ENCODE assay signal across 1 cellular context in genomic region chr6:39934060-39934757, GRCh38.
TF ChIP-seq lines count a peak whose summit lies in the region.

TSS of gene MOCS1 (minus strand) at chr6:39934462. CDS start at chr6:39934417, 45 bp downstream.

TF ChIP-seq in K562, 482 proteins besides CTCF, POLR2A, EP300 and RAD21 (continued from another document and continues in another):
- no peak for TF ChIP-seq ZNF318 (IDR thresholded peaks at IDR 0.05; ENCODE audit: borderline replicate concordance in 1 of 2, low read depth in 1 of 2)
- TF ChIP-seq CXXC5 (CRISPR knock-in tag; IDR thresholded peaks at IDR 0.05) = peak; percentile 76
- TF ChIP-seq FOS (IDR thresholded peaks at IDR 0.05; ENCODE audit: extremely low read depth, insufficient read length) = peak; percentile 34
- 0 out of 2 replicates have a peak, but pooled peaks have one; percentile 26 for TF ChIP-seq SMAD4 (CRISPR knock-in tag; conservative IDR thresholded peaks at IDR 0.05)
- TF ChIP-seq ARHGAP35 (IDR thresholded peaks at IDR 0.05; ENCODE audit: partially characterized antibody) = no peak
- no peak for TF ChIP-seq ZNF785 (CRISPR knock-in tag; IDR thresholded peaks at IDR 0.05)
- peak; percentile 43; a peak in 3 of 4 replicates for TF ChIP-seq SIX5 (IDR thresholded peaks at IDR 0.05; ENCODE audit: borderline replicate concordance in 1 of 2, insufficient read depth in 1 of 2, low read depth in 1 of 2, low read length in 2 of 2)
- TF ChIP-seq SAFB (IDR thresholded peaks at IDR 0.05; ENCODE audit: borderline replicate concordance, low read depth, low read length) = 0 out of 2 replicates have a peak, but pooled peaks have one; percentile 11
- TF ChIP-seq STAT5B (CRISPR knock-in tag; IDR thresholded peaks at IDR 0.05) = no peak
- peak; percentile 80 for TF ChIP-seq GMEB1 (CRISPR knock-in tag; IDR thresholded peaks at IDR 0.05)
- TF ChIP-seq SIRT6 (IDR thresholded peaks at IDR 0.05; ENCODE audit: low read depth, low read length) = no peak
- peak; percentile 88 for TF ChIP-seq HCFC1 (IDR thresholded peaks at IDR 0.05; ENCODE audit: low read depth, low read length)
- TF ChIP-seq SMAD1 (IDR thresholded peaks at IDR 0.05; ENCODE audit: low read depth, low read length, partially characterized antibody) = no peak
- no peak for TF ChIP-seq USF2 (CRISPR knock-in tag; IDR thresholded peaks at IDR 0.05)
- TF ChIP-seq KHSRP (IDR thresholded peaks at IDR 0.05) = no peak
- TF ChIP-seq CTBP1 (IDR thresholded peaks at IDR 0.05; ENCODE audit: borderline replicate concordance) = 0 out of 2 replicates have a peak, but pooled peaks have one; percentile 30
- no peak for TF ChIP-seq BDP1 (IDR thresholded peaks at IDR 0.05; ENCODE audit: insufficient read depth, insufficient read length)
- 0 out of 2 replicates have a peak, but pooled peaks have one; percentile 61 for TF ChIP-seq RERE (CRISPR knock-in tag; IDR thresholded peaks at IDR 0.05; ENCODE audit: borderline replicate concordance)
- TF ChIP-seq TAF7 (tag; IDR thresholded peaks at IDR 0.05) = peak; percentile 54; the same call in 1 of the 2 replicates
- TF ChIP-seq, protein P1, sequence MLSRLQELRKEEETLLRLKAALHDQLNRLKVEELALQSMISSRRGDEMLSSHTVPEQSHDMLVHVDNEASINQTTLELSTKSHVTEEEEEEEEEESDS (CRISPR knock-in tag; IDR thresholded peaks at IDR 0.05) = no peak
- no peak for TF ChIP-seq NFRKB (IDR thresholded peaks at IDR 0.05; ENCODE audit: low read depth)
- TF ChIP-seq TCF3 (CRISPR knock-in tag; IDR thresholded peaks at IDR 0.05) = no peak
- TF ChIP-seq SMARCA4 (IDR thresholded peaks at IDR 0.05) = no peak; the same call in 1 of the 2 replicates
- TF ChIP-seq RBFOX2 (IDR thresholded peaks at IDR 0.05; ENCODE audit: low read depth, low read length) = peak; percentile 84
- TF ChIP-seq TOE1 (IDR thresholded peaks at IDR 0.05; ENCODE audit: borderline replicate concordance) = no peak
- TF ChIP-seq TOE1 (CRISPR knock-in tag; IDR thresholded peaks at IDR 0.05; ENCODE audit: borderline replicate concordance, low read depth) = no peak
- TF ChIP-seq ETV5 (CRISPR knock-in tag; IDR thresholded peaks at IDR 0.05; ENCODE audit: low read depth) = peak; percentile 71; the same call in 1 of the 2 replicates
- TF ChIP-seq MCM5 (IDR thresholded peaks at IDR 0.05; ENCODE audit: low read depth) = no peak
- 0 out of 2 replicates have a peak, but pooled peaks have one; percentile 61 for TF ChIP-seq KAT7 (CRISPR knock-in tag; IDR thresholded peaks at IDR 0.05; ENCODE audit: borderline replicate concordance)
- TF ChIP-seq POLR2G (IDR thresholded peaks at IDR 0.05; ENCODE audit: low read depth, low read length) = peak; percentile 91
- no peak for TF ChIP-seq POLR2AphosphoS5 (IDR thresholded peaks at IDR 0.05; ENCODE audit: control insufficient read depth, insufficient read depth, low read depth, low read length)
- no peak for TF ChIP-seq BCL6 (CRISPR knock-in tag; IDR thresholded peaks at IDR 0.05)
- TF ChIP-seq, protein P2, sequence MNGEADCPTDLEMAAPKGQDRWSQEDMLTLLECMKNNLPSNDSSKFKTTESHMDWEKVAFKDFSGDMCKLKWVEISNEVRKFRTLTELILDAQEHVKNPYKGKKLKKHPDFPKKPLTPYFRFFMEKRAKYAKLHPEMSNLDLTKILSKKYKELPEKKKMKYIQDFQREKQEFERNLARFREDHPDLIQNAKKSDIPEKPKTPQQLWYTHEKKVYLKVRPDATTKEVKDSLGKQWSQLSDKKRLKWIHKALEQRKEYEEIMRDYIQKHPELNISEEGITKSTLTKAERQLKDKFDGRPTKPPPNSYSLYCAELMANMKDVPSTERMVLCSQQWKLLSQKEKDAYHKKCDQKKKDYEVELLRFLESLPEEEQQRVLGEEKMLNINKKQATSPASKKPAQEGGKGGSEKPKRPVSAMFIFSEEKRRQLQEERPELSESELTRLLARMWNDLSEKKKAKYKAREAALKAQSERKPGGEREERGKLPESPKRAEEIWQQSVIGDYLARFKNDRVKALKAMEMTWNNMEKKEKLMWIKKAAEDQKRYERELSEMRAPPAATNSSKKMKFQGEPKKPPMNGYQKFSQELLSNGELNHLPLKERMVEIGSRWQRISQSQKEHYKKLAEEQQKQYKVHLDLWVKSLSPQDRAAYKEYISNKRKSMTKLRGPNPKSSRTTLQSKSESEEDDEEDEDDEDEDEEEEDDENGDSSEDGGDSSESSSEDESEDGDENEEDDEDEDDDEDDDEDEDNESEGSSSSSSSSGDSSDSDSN (IDR thresholded peaks at IDR 0.05; ENCODE audit: borderline replicate concordance in 1 of 2, low read depth in 2 of 2, low read length in 2 of 2) = peak in 1 of 2 experiments; percentile 77; a peak in 2 of 4 replicates
- TF ChIP-seq, protein P3, sequence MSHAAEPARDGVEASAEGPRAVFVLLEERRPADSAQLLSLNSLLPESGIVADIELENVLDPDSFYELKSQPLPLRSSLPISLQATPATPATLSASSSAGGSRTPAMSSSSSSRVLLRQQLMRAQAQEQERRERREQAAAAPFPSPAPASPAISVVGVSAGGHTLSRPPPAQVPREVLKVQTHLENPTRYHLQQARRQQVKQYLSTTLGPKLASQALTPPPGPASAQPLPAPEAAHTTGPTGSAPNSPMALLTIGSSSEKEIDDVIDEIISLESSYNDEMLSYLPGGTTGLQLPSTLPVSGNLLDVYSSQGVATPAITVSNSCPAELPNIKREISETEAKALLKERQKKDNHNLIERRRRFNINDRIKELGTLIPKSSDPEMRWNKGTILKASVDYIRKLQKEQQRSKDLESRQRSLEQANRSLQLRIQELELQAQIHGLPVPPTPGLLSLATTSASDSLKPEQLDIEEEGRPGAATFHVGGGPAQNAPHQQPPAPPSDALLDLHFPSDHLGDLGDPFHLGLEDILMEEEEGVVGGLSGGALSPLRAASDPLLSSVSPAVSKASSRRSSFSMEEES (CRISPR knock-in tag; IDR thresholded peaks at IDR 0.05) = no peak
- no peak for TF ChIP-seq SRSF1 (IDR thresholded peaks at IDR 0.05; ENCODE audit: low read depth, low read length)
